Comparison of ENCODE assay signal across 10 cellular contexts in the genomic region with DNA sequence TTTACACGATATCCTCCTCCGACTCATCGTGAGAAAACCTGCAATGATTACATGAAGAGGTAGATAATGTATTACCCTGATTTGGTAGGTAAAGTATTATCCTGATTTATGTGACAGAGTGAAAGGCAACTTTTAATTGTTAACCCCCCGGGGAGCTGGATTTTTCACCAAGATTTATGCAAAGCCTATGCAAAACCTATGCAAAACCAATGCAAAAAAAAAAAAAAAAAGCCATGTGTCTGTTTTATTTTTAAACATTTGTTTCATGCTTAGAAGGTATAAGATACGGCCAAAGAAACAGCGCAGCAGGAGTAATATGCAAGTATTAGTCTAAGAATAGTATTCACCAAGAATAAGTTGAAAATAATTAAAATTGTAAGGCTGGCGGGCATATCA.
A peak's percentile ranks its signal among the peaks of the same experiment; 100 is the strongest.
DNase-seq lines count a peak whose midpoint lies in the region; ATAC-seq and TF ChIP-seq lines count a peak whose summit lies in the region.
"Had no signal": no experiment of that assay in that cellular context is flagged by ENCODE, and none has a peak within 500 bp of the region (broad histone marks: within the 10 kb centered on the region; RNA-seq: fewer than 3 reads in every experiment).

No MANE protein-coding gene starts in this region.

- no peak overlapping the region for H2BK15ac ChIP-seq in neuronal stem cell (ENCODE audit: low read length)

- peaks cover 69% of the 10 kb centered on the region for H3K4me1 Mint-ChIP-seq in endothelial cell (ENCODE audit: unreplicated experiment)

- H3K79me1 ChIP-seq in neuronal stem cell (ENCODE audit: low read depth, low read length): no peaks in the 10 kb centered on the region

- H4K91ac ChIP-seq in neuronal stem cell (ENCODE audit: low read depth, low read length, poor library complexity): no peak overlapping the region

- H3K27ac ChIP-seq in SJCRH30 (no peak overlapping the region), psoas muscle (no peak overlapping the region), neuronal stem cell (replicated peaks; ENCODE audit: low read length) (no peak overlapping the region)

- no peak overlapping the region for H2BK120ac ChIP-seq in neuronal stem cell (ENCODE audit: low read depth, low read length)

- H3K4me3 ChIP-seq in SJCRH30 (peak overlapping the region; percentile 60), psoas muscle (peak overlapping the region; percentile 34), neuronal stem cell (ENCODE audit: low read length in 2 of 2) (no peak overlapping the region)

- WGBS in psoas muscle, 3 donors: 77 to 81% (median 78%) methylated on average over 7 of the region's 7 CpGs
- WGBS in neuronal stem cell (ENCODE audit: extremely low coverage in 2 of 2, insufficient read length in 2 of 2, insufficient replicate concordance in 1 of 2), 2 donors: no CpG with 5 or more reads among the region's 7 CpGs

- TF ChIP-seq CTCF in endothelial cell (IDR thresholded peaks at IDR 0.05; ENCODE audit: unreplicated experiment) (no peak), psoas muscle (IDR thresholded peaks at IDR 0.05) (no peak)

- no peak overlapping the region for H3K23ac ChIP-seq in neuronal stem cell (ENCODE audit: low read depth, low read length, poor library complexity)

- H3K14ac ChIP-seq in neuronal stem cell (ENCODE audit: low read length): no peak overlapping the region

- H3K9me3 ChIP-seq in SJCRH30 (replicated peaks) (no peaks in the 10 kb centered on the region), psoas muscle (no peaks in the 10 kb centered on the region), neuronal stem cell (replicated peaks in 1 of 2; ENCODE audit: control insufficient read depth in 2 of 2, insufficient read depth in 1 of 2, low read depth in 1 of 2, low read length in 2 of 2) (no peaks in the 10 kb centered on the region)

- in situ Hi-C loops in GM18951 (cut with MboI; ENCODE audit: low sequenced_read_pairs, unreplicated experiment): no loop called here

- peak; percentile 35 for TF ChIP-seq POLR2A in GM18951 (IDR thresholded peaks at IDR 0.05; ENCODE audit: extremely low read depth, insufficient read depth, insufficient read length)

- no peak for DNase-seq in SJCRH30
- no peak for DNase-seq in endothelial cell (ENCODE audit: low spot score)
- DNase-seq in psoas muscle: no peak
- DNase-seq in iPS-NIHi7 (ENCODE audit: extremely low spot score): no peak
- DNase-seq in posterior vena cava (ENCODE audit: low spot score): no peak
- DNase-seq in neuronal stem cell (ENCODE audit: low spot score): no peak
- DNase-seq: DMS53, posterior cingulate gyrus had no signal

- no peak overlapping the region for H3K4me2 ChIP-seq in neuronal stem cell (ENCODE audit: insufficient read depth, low read length, poor library complexity, severe bottlenecking)

- peaks cover 2% of the 10 kb centered on the region for H3K27me3 Mint-ChIP-seq in endothelial cell (ENCODE audit: unreplicated experiment)

- H3K27ac Mint-ChIP-seq in endothelial cell (ENCODE audit: unreplicated experiment): peak overlapping the region; percentile 98

- no peaks in the 10 kb centered on the region for H3K36me3 Mint-ChIP-seq in endothelial cell (ENCODE audit: low read depth, unreplicated experiment)

- no peak overlapping the region for H2AK5ac ChIP-seq in neuronal stem cell (ENCODE audit: low read depth, low read length)

- no peak overlapping the region for H2BK5ac ChIP-seq in neuronal stem cell (ENCODE audit: low read length)

- no peaks in the 10 kb centered on the region for H3K9me3 Mint-ChIP-seq in endothelial cell (ENCODE audit: unreplicated experiment)

- H3K4me1 ChIP-seq in SJCRH30: no peaks in the 10 kb centered on the region
- H3K4me1 ChIP-seq in psoas muscle: no peaks in the 10 kb centered on the region
- peaks cover 0 to 3% of the 10 kb centered on the region in 2 donors for H3K4me1 ChIP-seq in neuronal stem cell (ENCODE audit: control insufficient read depth in 2 of 2, insufficient read depth in 1 of 2, low read depth in 1 of 2, low read length in 2 of 2)

- H2AFZ ChIP-seq in neuronal stem cell (ENCODE audit: low read length): no peak overlapping the region

- intact Hi-C loops in psoas muscle (cut with DNase I): no loop called here
- intact Hi-C loops in posterior vena cava (cut with DNase I): no loop called here

- H2BK12ac ChIP-seq in neuronal stem cell (ENCODE audit: low read length): no peak overlapping the region

- H3K4ac ChIP-seq in neuronal stem cell (ENCODE audit: low read length): no peak overlapping the region

- no peaks in the 10 kb centered on the region for H3K27me3 ChIP-seq in SJCRH30
- peaks cover 0 to 2% (median 0%) of the 10 kb centered on the region in 3 donors for H3K27me3 ChIP-seq in psoas muscle (ENCODE audit: insufficient read depth in 3 of 3, low read length in 2 of 3)
- H3K27me3 ChIP-seq in neuronal stem cell (ENCODE audit: control insufficient read depth in 3 of 3, insufficient read depth in 3 of 3, low read depth in 1 of 3, low read length in 3 of 3): no peaks in the 10 kb centered on the region

- H3K4me3 Mint-ChIP-seq in endothelial cell (ENCODE audit: unreplicated experiment): peak overlapping the region; percentile 17

- no peak overlapping the region for H3K9ac ChIP-seq in neuronal stem cell (ENCODE audit: low read depth, low read length, poor library complexity)

- ATAC-seq in psoas muscle: no peak
- ATAC-seq in HG03108 (IDR thresholded peaks at IDR 0.05; ENCODE audit: unreplicated experiment): no peak

- H4K8ac ChIP-seq in neuronal stem cell (ENCODE audit: low read depth, low read length): no peak overlapping the region

- no peak overlapping the region for H3K18ac ChIP-seq in neuronal stem cell (ENCODE audit: low read length)

- H3K36me3 ChIP-seq in SJCRH30 (no peaks in the 10 kb centered on the region), psoas muscle (ENCODE audit: insufficient read depth in 1 of 2, low read depth in 1 of 2) (no peaks in the 10 kb centered on the region), neuronal stem cell (replicated peaks in 1 of 2; ENCODE audit: control insufficient read depth in 2 of 2, insufficient read depth in 2 of 2, low read length in 2 of 2) (no peaks in the 10 kb centered on the region)

Comparison
In these comparisons a context has a peak if more than half of its experiments do, and no peak if none do; other contexts are left out.
1. H3K4me3 ChIP-seq: peak in SJCRH30 (single experiment) and psoas muscle (single experiment); none in neuronal stem cell (0 of 2).